ENCODE assay signal across 1 cellular context in genomic region chr18:55479656-55480420, GRCh38.
TF ChIP-seq lines count a peak whose summit lies in the region.

No MANE protein-coding gene starts in this region.

TF ChIP-seq in IMR-90, 13 proteins besides CTCF, POLR2A, EP300 and RAD21 (continued from another document):
- no peak for TF ChIP-seq RFX5 (IDR thresholded peaks at IDR 0.05; ENCODE audit: low read depth, low read length)
- no peak for TF ChIP-seq BHLHE40 (IDR thresholded peaks at IDR 0.05; ENCODE audit: low read depth, low read length)
- TF ChIP-seq CHD1 (IDR thresholded peaks at IDR 0.05; ENCODE audit: low read depth, low read length), result no peak
- no peak for TF ChIP-seq MAZ (IDR thresholded peaks at IDR 0.05; ENCODE audit: borderline replicate concordance, low read depth, low read length)
- no peak for TF ChIP-seq FOS (IDR thresholded peaks at IDR 0.05; ENCODE audit: low read depth, low read length)
- no peak for TF ChIP-seq SMC3 (IDR thresholded peaks at IDR 0.05; ENCODE audit: low read depth, low read length)
- TF ChIP-seq ELK1 (IDR thresholded peaks at IDR 0.05; ENCODE audit: borderline replicate concordance, low read depth, low read length), result no peak
- TF ChIP-seq RCOR1 (IDR thresholded peaks at IDR 0.05; ENCODE audit: insufficient replicate concordance, low read length), result no peak
- TF ChIP-seq NFE2L2 (IDR thresholded peaks at IDR 0.05; ENCODE audit: low read depth, low read length), result no peak
